In the genomic region with DNA sequence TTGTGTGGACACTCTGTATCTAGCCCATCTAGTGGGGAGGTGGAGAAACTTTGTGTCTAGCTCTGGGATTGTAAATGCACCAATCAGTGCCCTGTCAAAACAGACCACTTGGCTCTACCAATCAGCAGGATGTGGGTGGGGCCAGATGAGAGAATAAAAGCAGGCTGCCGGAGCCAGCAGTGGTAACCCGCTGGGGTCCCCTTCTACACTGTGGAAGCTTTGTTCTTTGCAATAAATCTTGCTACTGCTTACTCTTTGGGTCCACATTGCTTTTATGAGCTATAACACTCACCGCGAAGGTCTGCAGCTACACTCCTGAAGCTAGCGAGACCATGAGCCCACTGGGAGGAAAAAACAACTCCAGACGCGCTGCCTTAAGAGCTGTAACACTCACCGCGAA, we compare ENCODE assay signal across 7 cellular contexts.
DNase-seq lines count a peak whose midpoint lies in the region; ATAC-seq and TF ChIP-seq lines count a peak whose summit lies in the region.
"Not testable (repeated sequence)": the region's sequence is repeated elsewhere in the genome, so short reads cannot be mapped to it uniquely, and the experiment has no call there.

No MANE protein-coding gene starts in this region.

- not testable (repeated sequence) for H2AFZ ChIP-seq in DND-41 (ENCODE audit: low read depth, low read length)
- peak overlapping the region; percentile 22 for H2AFZ ChIP-seq in neuronal stem cell (ENCODE audit: low read length)

- not testable (repeated sequence) for H4K91ac ChIP-seq in neuronal stem cell (ENCODE audit: low read depth, low read length, poor library complexity)

- not testable (repeated sequence) for H3K27me3 ChIP-seq in DND-41 (ENCODE audit: insufficient read depth, low read length, poor library complexity); MG63; neuronal stem cell (ENCODE audit: control insufficient read depth in 3 of 3, insufficient read depth in 3 of 3, low read depth in 1 of 3, low read length in 3 of 3)

- not testable (repeated sequence) for H3K36me3 ChIP-seq in DND-41 (ENCODE audit: insufficient read depth, low read length); MG63; SK-N-MC (ENCODE audit: insufficient read depth, low read length); neuronal stem cell (replicated peaks in 1 of 2; ENCODE audit: control insufficient read depth in 2 of 2, insufficient read depth in 2 of 2, low read length in 2 of 2)

- not testable (repeated sequence) for H4K20me1 ChIP-seq in DND-41 (ENCODE audit: insufficient read depth, low read length)

- H2AK5ac ChIP-seq in neuronal stem cell (ENCODE audit: low read depth, low read length) = not testable (repeated sequence)

- H3K4me1 ChIP-seq in DND-41 (ENCODE audit: insufficient read depth, low read length); neuronal stem cell (ENCODE audit: control insufficient read depth in 2 of 2, insufficient read depth in 1 of 2, low read depth in 1 of 2, low read length in 2 of 2): not testable (repeated sequence)

- not testable (repeated sequence) for H2BK12ac ChIP-seq in neuronal stem cell (ENCODE audit: low read length)

- not testable (repeated sequence) for H3K14ac ChIP-seq in neuronal stem cell (ENCODE audit: low read length)

- H4K8ac ChIP-seq in neuronal stem cell (ENCODE audit: low read depth, low read length) = not testable (repeated sequence)

- not testable (repeated sequence) for H3K79me2 ChIP-seq in DND-41 (ENCODE audit: insufficient read depth, low read length)

- H2BK120ac ChIP-seq in neuronal stem cell (ENCODE audit: low read depth, low read length) = not testable (repeated sequence)

- not testable (repeated sequence) for TF ChIP-seq CTCF in DND-41 (IDR thresholded peaks at IDR 0.05; ENCODE audit: borderline replicate concordance, extremely low read depth, low read length, poor library complexity, severe bottlenecking)

- intact Hi-C loops in activated CD4-positive, alpha-beta T cell treated with anti-CD3 and anti-CD28 coated beads, Interleukin-2, amount 10 ng/mL, durations not matched to agents 24 days and 14 days (cut with micrococcal nuclease) = not testable (repeated sequence)

- H3K18ac ChIP-seq in neuronal stem cell (ENCODE audit: low read length) = not testable (repeated sequence)

- ATAC-seq in DND-41 (ENCODE audit: insufficient read depth, low read depth) = not testable (repeated sequence)

- peaks cover 12% of the 10 kb centered on the region for H3K4me1 Mint-ChIP-seq in activated CD4-positive, alpha-beta T cell treated with anti-CD3 and anti-CD28 coated beads, Interleukin-2, amount 10 ng/mL, durations not matched to agents 24 days and 14 days
- not testable (repeated sequence) for H3K4me1 Mint-ChIP-seq in activated naive CD8-positive, alpha-beta T cell (ENCODE audit: low read depth)

- H3K36me3 Mint-ChIP-seq in activated CD4-positive, alpha-beta T cell treated with anti-CD3 and anti-CD28 coated beads, Interleukin-2, amount 10 ng/mL, durations not matched to agents 24 days and 14 days (ENCODE audit: low read depth); activated naive CD8-positive, alpha-beta T cell: not testable (repeated sequence)

- DNase-seq in DND-41 (peak; percentile 21), MG63 (peak; percentile 10)
- not testable (repeated sequence) for DNase-seq in SK-N-MC (ENCODE audit: low read depth, low spot score); activated CD4-positive, alpha-beta T cell treated with anti-CD3 and anti-CD28 coated beads, Interleukin-2, amount 10 ng/mL, durations not matched to agents 24 days and 14 days; neuronal stem cell (ENCODE audit: low spot score)
- DNase-seq in activated T-cell treated with anti-CD3 and anti-CD28 coated beads, Interleukin-2, amount 50 U/mL, for 48 hours = peak; percentile 29 to 39

- not testable (repeated sequence) for H3K23ac ChIP-seq in neuronal stem cell (ENCODE audit: low read depth, low read length, poor library complexity)

- H3K4me3 ChIP-seq in DND-41 (ENCODE audit: low read depth in 1 of 2, low read length in 2 of 2); neuronal stem cell (ENCODE audit: low read length in 2 of 2): not testable (repeated sequence)
- peak overlapping the region; percentile 20 for H3K4me3 ChIP-seq in MG63
- H3K4me3 ChIP-seq in SK-N-MC = peak overlapping the region; percentile 55

- not testable (repeated sequence) for H3K27me3 Mint-ChIP-seq in activated CD4-positive, alpha-beta T cell treated with anti-CD3 and anti-CD28 coated beads, Interleukin-2, amount 10 ng/mL, durations not matched to agents 24 days and 14 days; activated naive CD8-positive, alpha-beta T cell

- H3K9me3 Mint-ChIP-seq in activated CD4-positive, alpha-beta T cell treated with anti-CD3 and anti-CD28 coated beads, Interleukin-2, amount 10 ng/mL, durations not matched to agents 24 days and 14 days; activated naive CD8-positive, alpha-beta T cell (ENCODE audit: low read depth): not testable (repeated sequence)

- H3K9ac ChIP-seq in DND-41 (ENCODE audit: low read depth, low read length); SK-N-MC (ENCODE audit: insufficient read length); neuronal stem cell (ENCODE audit: low read depth, low read length, poor library complexity): not testable (repeated sequence)

- WGBS in neuronal stem cell (ENCODE audit: extremely low coverage in 2 of 2, insufficient read length in 2 of 2, insufficient replicate concordance in 1 of 2), 2 donors = no CpG with 5 or more reads among the region's 9 CpGs

- H2BK5ac ChIP-seq in neuronal stem cell (ENCODE audit: low read length) = not testable (repeated sequence)

- H2BK15ac ChIP-seq in neuronal stem cell (ENCODE audit: low read length) = not testable (repeated sequence)

- H3K79me1 ChIP-seq in neuronal stem cell (ENCODE audit: low read depth, low read length) = not testable (repeated sequence)

- H3K27ac ChIP-seq in DND-41 (ENCODE audit: low read length); SK-N-MC; neuronal stem cell (replicated peaks; ENCODE audit: low read length): not testable (repeated sequence)

- H3K4me2 ChIP-seq in DND-41 (ENCODE audit: insufficient read depth, low read length); neuronal stem cell (ENCODE audit: insufficient read depth, low read length, poor library complexity, severe bottlenecking): not testable (repeated sequence)

- H3K4ac ChIP-seq in neuronal stem cell (ENCODE audit: low read length) = not testable (repeated sequence)

- H3K27ac Mint-ChIP-seq in activated CD4-positive, alpha-beta T cell treated with anti-CD3 and anti-CD28 coated beads, Interleukin-2, amount 10 ng/mL, durations not matched to agents 24 days and 14 days = not testable (repeated sequence)
- H3K27ac Mint-ChIP-seq in activated naive CD8-positive, alpha-beta T cell = peak overlapping the region; percentile 5

- not testable (repeated sequence) for H3K9me3 ChIP-seq in DND-41 (ENCODE audit: insufficient read depth, low read length, severe bottlenecking); MG63; SK-N-MC (ENCODE audit: low read depth, low read length); neuronal stem cell (replicated peaks in 1 of 2; ENCODE audit: control insufficient read depth in 2 of 2, insufficient read depth in 1 of 2, low read depth in 1 of 2, low read length in 2 of 2)

- peak overlapping the region; percentile 70 for H3K4me3 Mint-ChIP-seq in activated CD4-positive, alpha-beta T cell treated with anti-CD3 and anti-CD28 coated beads, Interleukin-2, amount 10 ng/mL, durations not matched to agents 24 days and 14 days
- H3K4me3 Mint-ChIP-seq in activated naive CD8-positive, alpha-beta T cell = peak overlapping the region; percentile 84
